19 cellular contexts compared by ENCODE assay signal in the genomic region with DNA sequence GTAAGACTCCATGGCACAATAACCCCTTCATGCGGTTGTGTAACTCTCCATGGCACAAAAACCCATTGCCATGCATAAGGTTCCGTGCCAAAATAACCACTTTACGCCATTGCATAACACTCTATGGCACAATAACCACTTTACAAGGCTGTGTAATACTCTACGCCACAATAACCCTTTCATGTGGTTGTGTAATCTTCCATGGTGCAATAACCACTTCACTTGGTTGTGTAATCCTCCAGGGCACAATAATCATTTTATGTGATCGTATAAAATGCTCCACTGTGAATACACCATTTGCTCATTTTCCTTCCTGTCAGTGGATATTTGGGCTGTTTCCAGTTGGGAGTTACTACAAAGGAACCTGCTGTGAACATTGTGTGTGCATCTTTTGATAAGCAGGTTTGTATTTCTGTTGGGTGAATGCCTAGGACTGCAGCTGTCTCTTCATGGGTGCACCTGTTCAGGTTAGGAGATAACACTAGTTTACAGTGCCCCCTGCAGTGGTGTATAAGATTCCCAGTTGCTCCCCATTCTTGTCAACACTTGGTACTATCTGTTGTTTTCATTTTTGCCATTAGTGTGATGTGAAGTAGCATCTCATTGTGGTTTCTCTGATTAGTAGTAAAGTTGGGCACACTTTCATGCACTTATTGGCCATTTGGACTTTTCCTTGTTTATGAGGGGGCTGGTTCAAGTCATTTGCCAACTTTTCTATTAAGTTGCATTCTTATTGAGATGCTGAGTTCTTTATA.
"Had no signal": no experiment of that assay in that cellular context is flagged by ENCODE, and none has a peak within 500 bp of the region (broad histone marks: within the 10 kb centered on the region; RNA-seq: fewer than 3 reads in every experiment).

No MANE protein-coding gene starts in this region.

- H3K36me3 ChIP-seq: esophagus squamous epithelium, gastrocnemius medialis, thyroid gland, upper lobe of right lung had no signal

- ATAC-seq: gastrocnemius medialis; naive thymus-derived CD8-positive, alpha-beta T cell; upper lobe of right lung had no signal

- H3K27me3 ChIP-seq: thyroid gland, upper lobe of right lung had no signal

- H3K4me1 ChIP-seq: esophagus squamous epithelium, gastrocnemius medialis, thyroid gland, upper lobe of right lung had no signal

- H3K27ac ChIP-seq: dorsolateral prefrontal cortex, esophagus squamous epithelium, gastrocnemius medialis, upper lobe of right lung had no signal

- FAIRE-seq: colon, keratinocyte had no signal

- H3K9me3 ChIP-seq: thyroid gland had no signal

- DNase-seq: activated CD4-positive, alpha-beta memory T cell treated with anti-CD3 and anti-CD28 coated beads for 36 hours; activated CD4-positive, alpha-beta T cell treated with anti-CD3 and anti-CD28 coated beads for 48 hours; activated CD4-positive, CD25-positive, alpha-beta regulatory T cell; activated effector memory CD4-positive, alpha-beta T cell treated with Interleukin-2 at 50 U/mL for 16 hours; activated naive CD4-positive, alpha-beta T cell treated with anti-CD3 and anti-CD28 coated beads, Interleukin-2, amount 10 ng/mL, durations not matched to agents 7 days and 5 days; activated T-cell treated with anti-CD3 and anti-CD28 coated beads, Interleukin-2, amount 50 U/mL, for 48 hours; aorta; endodermal cell; esophagus squamous epithelium; gastrocnemius medialis; naive thymus-derived CD8-positive, alpha-beta T cell; stimulated activated CD4-positive, alpha-beta T cell treated with anti-CD3 and anti-CD28 coated beads, Interleukin-2, amount 100 ng/mL, for 48 hours; stimulated activated CD8-positive, alpha-beta memory T cell treated with anti-CD3 and anti-CD28 coated beads, Interleukin-4, amount 100 ng/mL, for 48 hours; stimulated activated naive B cell treated with anti-CD40 and anti-IgM and Interleukin-4, amounts not matched to agents 10 μg/mL and 1 μg/mL and 100 μg/mL, for 72 hours; upper lobe of right lung had no signal

- H3K4me3 ChIP-seq: gastrocnemius medialis, upper lobe of right lung had no signal
